In genomic region chr3:3177861-3178497, GRCh38 we compare ENCODE assay signal across 8 cellular contexts. TPM values are rescaled to one million over a fixed set of nuclear protein-coding genes. Genes with fewer than 3 reads are reported as not detected.
DNase-seq lines count a peak whose midpoint lies in the region; ATAC-seq and TF ChIP-seq lines count a peak whose summit lies in the region.
"Had no signal": no experiment of that assay in that cellular context is flagged by ENCODE, and none has a peak within 500 bp of the region (broad histone marks: within the 10 kb centered on the region; RNA-seq: fewer than 3 reads in every experiment).

No MANE protein-coding gene starts in this region.

- H3K4me3 ChIP-seq in fibroblast of pulmonary artery (replicated peaks; ENCODE audit: low read depth, low read length): peak overlapping the region; percentile 86
- H3K4me3 ChIP-seq in spleen: peak overlapping the region in 7 of 8 donors; percentile 92 to 100 (median 96)

- no peaks in the 10 kb centered on the region for H3K9me3 Mint-ChIP-seq in HFFc6

- no peaks in the 10 kb centered on the region for H3K27me3 ChIP-seq in spleen (replicated peaks in 1 of 7)

- peaks cover 25% of the 10 kb centered on the region for H3K4me1 Mint-ChIP-seq in HFFc6 (ENCODE audit: low read depth)
- peaks cover 46% of the 10 kb centered on the region for H3K4me1 Mint-ChIP-seq in T-helper 17 cell

- intact Hi-C loops in spleen (cut with DNase I; ENCODE audit: low total_unique reads): no loop called here

- H3K27me3 Mint-ChIP-seq in HFFc6 (ENCODE audit: insufficient read depth) (no peaks in the 10 kb centered on the region), T-helper 17 cell (no peaks in the 10 kb centered on the region)

- H3K36me3 ChIP-seq in spleen: peaks cover 0 to 35% (median 19%) of the 10 kb centered on the region in 6 donors

- no peak for TF ChIP-seq CTCF in HFFc6 (IDR thresholded peaks at IDR 0.05)
- TF ChIP-seq CTCF in fibroblast of pulmonary artery (IDR thresholded peaks at IDR 0.05; ENCODE audit: low read length, missing control alignments): no peak
- no peak for TF ChIP-seq CTCF in spleen (IDR thresholded peaks at IDR 0.05 in 8 of 11, conservative IDR thresholded peaks at IDR 0.05 in 3 of 11)

- H3K36me3 Mint-ChIP-seq in HFFc6 (ENCODE audit: low read depth): no peaks in the 10 kb centered on the region
- H3K36me3 Mint-ChIP-seq in T-helper 17 cell (ENCODE audit: low read depth): peaks cover 8% of the 10 kb centered on the region

- H3K27ac Mint-ChIP-seq in HFFc6: peak overlapping the region; percentile 51; the same call in 1 of the 2 replicates
- peak overlapping the region; percentile 96 for H3K27ac Mint-ChIP-seq in T-helper 17 cell

- 49 to 58% (median 52%) methylated on average over 10 of the region's 10 CpGs for WGBS in spleen, 5 donors

- H3K9me3 ChIP-seq in T-helper 17 cell (ENCODE audit: control insufficient read depth, low read length, poor library complexity, severe bottlenecking) (no peaks in the 10 kb centered on the region), spleen (no peaks in the 10 kb centered on the region)

- H3K27ac ChIP-seq in spleen: peak overlapping the region in 5 of 8 donors; percentile 14 to 92 (median 91)

- ATAC-seq in T-helper 17 cell (no peak), GM19397 (IDR thresholded peaks at IDR 0.05; ENCODE audit: unreplicated experiment) (no peak)
- ATAC-seq: left ventricle myocardium superior had no signal

- H3K4me3 Mint-ChIP-seq in HFFc6: peak overlapping the region; percentile 91
- H3K4me3 Mint-ChIP-seq in T-helper 17 cell: peak overlapping the region; percentile 94

- no peak for DNase-seq in HFFc6
- no peak for DNase-seq in T-helper 17 cell
- DNase-seq in fibroblast of pulmonary artery (ENCODE audit: low read depth): peak; percentile 46
- DNase-seq in spleen: no peak
- DNase-seq in RPMI8226: no peak
- DNase-seq in HK-2 (ENCODE audit: unreplicated experiment): no peak
- DNase-seq: left ventricle myocardium superior had no signal

- TF ChIP-seq POLR2A in spleen (IDR thresholded peaks at IDR 0.05): no peak

- peaks cover 42 to 69% (median 64%) of the 10 kb centered on the region in 6 donors for H3K4me1 ChIP-seq in spleen

RNA-seq across cellular contexts. Expression of gene CRBN, which starts 1.5 kb away (rescaled TPM):
- 10 to 100 TPM; 21.0 to 27.8 (median 26.0) TPM for total RNA-seq in HFFc6 (2021; fragmentation: NEBNext Ultra II Directional; extraction: Animal tissue kit (Norgen Biotek cat#: 25700))
- 100 to 1,000 TPM; 129 to 139 TPM for total RNA-seq in T-helper 17 cell
- total RNA-seq in spleen: 100 to 1,000 TPM in 3 of 7 donors, 10 to 100 TPM in 4; 71.4 to 123 (median 98.6) TPM
- 10 to 100 TPM; 33.4 to 38.4 (median 35.3) TPM for polyA plus RNA-seq in spleen

RNA-seq across cellular contexts. Expression of gene TRNT1, which starts 51.2 kb away (rescaled TPM):
- 10 to 100 TPM; 13.2 to 22.5 (median 18.0) TPM for total RNA-seq in HFFc6 (2021; fragmentation: NEBNext Ultra II Directional; extraction: Animal tissue kit (Norgen Biotek cat#: 25700))
- total RNA-seq in T-helper 17 cell (10 to 100 TPM; 27.3 to 45.6 TPM), spleen (10 to 100 TPM; 23.7 to 43.8 (median 33.4) TPM)
- polyA plus RNA-seq in spleen: 10 to 100 TPM in 2 of 3 donors, 1 to 10 TPM in 1; 10.0 to 15.1 (median 12.6) TPM
